Comparison of ENCODE assay signal across 14 cellular contexts in the genomic region with DNA sequence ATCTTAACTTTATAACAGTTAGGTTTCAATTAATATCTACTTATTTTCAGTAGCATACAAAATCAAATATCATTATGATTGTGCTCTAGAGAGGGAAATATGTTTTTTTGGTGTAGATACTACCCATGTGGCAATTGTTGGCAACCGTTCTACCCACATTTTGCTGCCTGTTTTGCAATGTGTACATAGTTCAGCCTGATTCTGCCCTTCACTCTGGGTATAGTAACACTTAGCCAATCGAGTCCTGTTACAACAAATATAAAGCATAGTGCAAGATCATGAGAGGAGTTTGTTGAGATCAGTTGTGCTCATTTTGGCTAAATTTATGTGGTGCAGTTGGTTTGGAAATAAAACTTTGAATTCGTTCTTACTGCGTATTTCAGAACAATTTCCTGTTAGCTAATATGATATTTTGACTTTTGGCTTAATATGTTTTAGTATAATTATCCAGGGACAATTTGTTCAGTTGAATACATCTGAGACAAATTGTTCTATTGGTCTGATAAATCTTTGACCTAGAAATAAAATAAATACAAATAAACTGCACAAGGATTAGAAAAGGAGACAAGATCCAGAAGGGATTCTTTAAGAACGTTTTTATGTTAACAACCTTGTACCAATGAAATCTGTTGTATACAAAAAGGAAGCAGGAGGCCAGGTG.
DNase-seq lines count a peak whose midpoint lies in the region; ATAC-seq and TF ChIP-seq lines count a peak whose summit lies in the region.
"Had no signal": no experiment of that assay in that cellular context is flagged by ENCODE, and none has a peak within 500 bp of the region (broad histone marks: within the 10 kb centered on the region; RNA-seq: fewer than 3 reads in every experiment).

No MANE protein-coding gene starts in this region.

- H3K79me2 ChIP-seq in smooth muscle cell (ENCODE audit: low read depth), result peaks cover 71% of the 10 kb centered on the region

- peak; percentile 29 to 38 for DNase-seq in AML-193 (lab: John Stamatoyannopoulos, UW)
- DNase-seq in SIG-M5 treated with dmso at 0.1 percent for 504 hours (lab: John Stamatoyannopoulos, UW; ENCODE audit: unreplicated experiment), result peak; percentile 78
- no peak for DNase-seq in heart left ventricle
- no peak for DNase-seq in psoas muscle
- DNase-seq in GM13977 (ENCODE audit: low spot score), result no peak
- DNase-seq in MG63, result no peak
- DNase-seq in smooth muscle cell (lab: John Stamatoyannopoulos, UW; ENCODE audit: unreplicated experiment), result no peak
- DNase-seq in SHP77 (lab: John Stamatoyannopoulos, UW), result no peak
- DNase-seq: activated CD4-positive, CD25-positive, alpha-beta regulatory T cell; caudate nucleus; NCI-H446; occipital lobe; stimulated activated CD4-positive, alpha-beta T cell treated with anti-CD3 and anti-CD28 coated beads, Interleukin-4, amount 100 ng/mL, for 4 hours had no signal

- WGBS in heart left ventricle, 4 donors, result 73 to 84% (median 76%) methylated on average over 5 of the region's 5 CpGs
- 68 to 78% (median 69%) methylated on average over 5 of the region's 5 CpGs for WGBS in psoas muscle, 3 donors
- WGBS in smooth muscle cell (ENCODE audit: low lambda C conversion rate), result 98% methylated on average over 5 of the region's 5 CpGs

- peak overlapping the region; percentile 30 to 70 (median 44) for H3K27ac ChIP-seq in heart left ventricle
- no peak overlapping the region for H3K27ac ChIP-seq in psoas muscle
- no peak overlapping the region for H3K27ac ChIP-seq in smooth muscle cell (ENCODE audit: low read depth)
- H3K27ac ChIP-seq: SJSA1 had no signal

- H3K4me3 ChIP-seq in heart left ventricle, result no peak overlapping the region
- H3K4me3 ChIP-seq in psoas muscle, result no peak overlapping the region
- no peak overlapping the region for H3K4me3 ChIP-seq in MG63
- no peak overlapping the region for H3K4me3 ChIP-seq in smooth muscle cell
- H3K4me3 ChIP-seq: SJSA1 had no signal

- H3K9me3 ChIP-seq in heart left ventricle, result peaks cover 0 to 6% (median 0%) of the 10 kb centered on the region in 12 donors
- H3K9me3 ChIP-seq in psoas muscle, result no peaks in the 10 kb centered on the region
- no peaks in the 10 kb centered on the region for H3K9me3 ChIP-seq in MG63
- no peaks in the 10 kb centered on the region for H3K9me3 ChIP-seq in smooth muscle cell (replicated peaks; ENCODE audit: low read depth)
- H3K9me3 ChIP-seq: SJSA1 had no signal

- H3K4me1 ChIP-seq in heart left ventricle (peaks cover 0 to 29% (median 20%) of the 10 kb centered on the region in 12 donors), psoas muscle (peaks cover 18% of the 10 kb centered on the region), smooth muscle cell (ENCODE audit: low read depth) (no peaks in the 10 kb centered on the region)
- H3K4me1 ChIP-seq: SJSA1 had no signal

- no peak for TF ChIP-seq POLR2A in heart left ventricle (IDR thresholded peaks at IDR 0.05)

- no peak overlapping the region for H2AFZ ChIP-seq in smooth muscle cell (ENCODE audit: low read depth)

- intact Hi-C loops in heart left ventricle (cut with DNase I), result no loop called here
- intact Hi-C loops in psoas muscle (cut with DNase I), result no loop called here

- no peak overlapping the region for H3K9ac ChIP-seq in smooth muscle cell (ENCODE audit: low read depth)

- no peaks in the 10 kb centered on the region for H3F3A ChIP-seq in smooth muscle cell (ENCODE audit: low read depth)

- H3K36me3 ChIP-seq in heart left ventricle (peaks cover 0 to 79% (median 55%) of the 10 kb centered on the region in 9 donors), psoas muscle (ENCODE audit: insufficient read depth in 1 of 2, low read depth in 1 of 2) (peaks cover 0 to 61% of the 10 kb centered on the region in 2 donors), MG63 (peaks cover 45% of the 10 kb centered on the region), smooth muscle cell (ENCODE audit: low read depth) (peaks cover 46% of the 10 kb centered on the region)

- in situ Hi-C loops in GM13977 (cut with MboI; ENCODE audit: low pct_unique_long_range_greater_than_20kb, low sequenced_read_pairs, unreplicated experiment), result no loop called here

- peak in 2 of 4 donors; percentile 28 to 32 for ATAC-seq in heart left ventricle
- peak; percentile 24 to 42 (median 40) for ATAC-seq in psoas muscle

- H3K27me3 ChIP-seq in heart left ventricle (no peaks in the 10 kb centered on the region), psoas muscle (ENCODE audit: insufficient read depth in 3 of 3, low read length in 2 of 3) (no peaks in the 10 kb centered on the region), MG63 (no peaks in the 10 kb centered on the region), smooth muscle cell (ENCODE audit: low read depth) (no peaks in the 10 kb centered on the region)
- H3K27me3 ChIP-seq: SJSA1 had no signal

- H4K20me1 ChIP-seq in smooth muscle cell (ENCODE audit: low read depth), result peaks cover 10% of the 10 kb centered on the region

- no peak overlapping the region for H3K4me2 ChIP-seq in smooth muscle cell

- no peak for TF ChIP-seq CTCF in heart left ventricle (IDR thresholded peaks at IDR 0.05)
- TF ChIP-seq CTCF in psoas muscle (IDR thresholded peaks at IDR 0.05), result peak; percentile 14
- no peak for TF ChIP-seq CTCF in GM13977 (IDR thresholded peaks at IDR 0.05; ENCODE audit: extremely low read depth, insufficient read depth, missing control alignments)
- TF ChIP-seq CTCF in smooth muscle cell (IDR thresholded peaks at IDR 0.05; ENCODE audit: borderline replicate concordance, insufficient read depth, poor library complexity, severe bottlenecking), result no peak

Comparison
In these comparisons a context has a peak if more than half of its experiments do, and no peak if none do; other contexts are left out.
1. DNase-seq: peak in AML-193 (2 of 2) and SIG-M5 treated with dmso at 0.1 percent for 504 hours (single experiment); none in heart left ventricle (0 of 5), psoas muscle (0 of 2), GM13977 (single experiment), MG63 (single experiment), smooth muscle cell (single experiment) and SHP77 (0 of 2).
2. H3K27ac ChIP-seq: peak in heart left ventricle (12 of 12); none in psoas muscle (single experiment) and smooth muscle cell (single experiment).